22 cellular contexts compared by ENCODE assay signal in the genomic region with DNA sequence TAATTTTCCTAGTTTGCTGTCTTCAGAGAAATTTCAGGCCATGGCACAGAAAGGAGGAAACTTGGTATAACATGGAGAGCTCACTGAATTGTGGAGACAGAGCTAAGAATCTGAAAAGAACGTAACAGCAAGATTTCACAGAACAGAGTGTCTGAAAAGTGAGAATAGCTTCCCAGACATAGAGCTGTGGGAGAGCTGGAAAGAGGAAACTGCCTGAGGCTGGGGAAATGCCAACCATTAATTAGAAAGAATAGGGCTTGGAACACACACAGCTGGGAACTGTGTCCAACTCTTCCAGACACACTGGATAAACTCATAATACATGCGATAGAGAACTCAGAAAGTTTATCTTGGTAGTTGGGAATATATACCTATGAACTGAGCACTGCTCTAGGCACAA. TPM values are rescaled to one million over a fixed set of nuclear protein-coding genes. Genes with fewer than 3 reads are reported as not detected.
DNase-seq lines count a peak whose midpoint lies in the region; ATAC-seq and TF ChIP-seq lines count a peak whose summit lies in the region.
"Had no signal": no experiment of that assay in that cellular context is flagged by ENCODE, and none has a peak within 500 bp of the region (broad histone marks: within the 10 kb centered on the region; RNA-seq: fewer than 3 reads in every experiment).

No MANE protein-coding gene starts in this region.

- CTCF ChIA-PET in activated CD4-positive, alpha-beta memory T cell treated with anti-CD3 and anti-CD28 coated beads, Interleukin-2, amount 10 ng/mL, durations not matched to agents 7 days and 5 days (lab: Charles Lee): no interaction called here

- POLR2A ChIA-PET in activated CD4-positive, alpha-beta memory T cell treated with anti-CD3 and anti-CD28 coated beads, Interleukin-2, amount 10 ng/mL, durations not matched to agents 7 days and 5 days (lab: Charles Lee): no interaction called here

- H3K4me3 Mint-ChIP-seq in activated CD4-positive, alpha-beta memory T cell treated with anti-CD3 and anti-CD28 coated beads, Interleukin-2, amount 10 ng/mL, durations not matched to agents 7 days and 5 days: no peak overlapping the region
- H3K4me3 Mint-ChIP-seq: activated CD8-positive, alpha-beta T cell treated with anti-CD3 and anti-CD28 coated beads, Interleukin-2, amount 10 ng/mL, durations not matched to agents 7 days and 5 days; activated naive CD4-positive, alpha-beta T cell treated with anti-CD3 and anti-CD28 coated beads, Interleukin-2, amount 50 U/mL, for 24 hours; dendritic cell treated with granulocyte-macrophage colony-stimulating factor and Interleukin-4, amounts not matched to agents 40 ng/mL and 50 ng/mL, for 4 days had no signal

- peaks cover 17% of the 10 kb centered on the region for H3K4me1 ChIP-seq in foreskin keratinocyte
- H3K4me1 ChIP-seq: BE2C, esophagus muscularis mucosa, sigmoid colon had no signal

- no peak overlapping the region for H3K27ac ChIP-seq in foreskin keratinocyte
- H3K27ac ChIP-seq: esophagus muscularis mucosa, RWPE1, sigmoid colon had no signal

- H3K4me1 Mint-ChIP-seq in activated CD4-positive, alpha-beta memory T cell treated with anti-CD3 and anti-CD28 coated beads, Interleukin-2, amount 10 ng/mL, durations not matched to agents 7 days and 5 days: no peaks in the 10 kb centered on the region
- H3K4me1 Mint-ChIP-seq: activated naive CD4-positive, alpha-beta T cell treated with anti-CD3 and anti-CD28 coated beads, Interleukin-2, amount 50 U/mL, for 24 hours had no signal

- H3K36me3 Mint-ChIP-seq in activated CD4-positive, alpha-beta memory T cell treated with anti-CD3 and anti-CD28 coated beads, Interleukin-2, amount 10 ng/mL, durations not matched to agents 7 days and 5 days (ENCODE audit: low read depth): no peaks in the 10 kb centered on the region
- H3K36me3 Mint-ChIP-seq: activated naive CD4-positive, alpha-beta T cell treated with anti-CD3 and anti-CD28 coated beads, Interleukin-2, amount 50 U/mL, for 24 hours; brain had no signal

- no peaks in the 10 kb centered on the region for H3K9me3 Mint-ChIP-seq in activated CD4-positive, alpha-beta memory T cell treated with anti-CD3 and anti-CD28 coated beads, Interleukin-2, amount 10 ng/mL, durations not matched to agents 7 days and 5 days
- H3K9me3 Mint-ChIP-seq: activated naive CD4-positive, alpha-beta T cell treated with anti-CD3 and anti-CD28 coated beads, Interleukin-2, amount 50 U/mL, for 24 hours; dendritic cell treated with granulocyte-macrophage colony-stimulating factor and Interleukin-4, amounts not matched to agents 40 ng/mL and 50 ng/mL, for 4 days had no signal

- peaks cover 2% of the 10 kb centered on the region for H3K27me3 Mint-ChIP-seq in activated CD4-positive, alpha-beta memory T cell treated with anti-CD3 and anti-CD28 coated beads, Interleukin-2, amount 10 ng/mL, durations not matched to agents 7 days and 5 days
- H3K27me3 Mint-ChIP-seq: activated naive CD4-positive, alpha-beta T cell treated with anti-CD3 and anti-CD28 coated beads, Interleukin-2, amount 50 U/mL, for 24 hours; dendritic cell treated with granulocyte-macrophage colony-stimulating factor and Interleukin-4, amounts not matched to agents 40 ng/mL and 50 ng/mL, for 4 days had no signal

- no peak overlapping the region for H3K27ac Mint-ChIP-seq in activated CD4-positive, alpha-beta memory T cell treated with anti-CD3 and anti-CD28 coated beads, Interleukin-2, amount 10 ng/mL, durations not matched to agents 7 days and 5 days
- H3K27ac Mint-ChIP-seq: activated CD8-positive, alpha-beta T cell treated with anti-CD3 and anti-CD28 coated beads, Interleukin-2, amount 10 ng/mL, durations not matched to agents 7 days and 5 days; activated naive CD4-positive, alpha-beta T cell treated with anti-CD3 and anti-CD28 coated beads, Interleukin-2, amount 50 U/mL, for 24 hours; dendritic cell treated with granulocyte-macrophage colony-stimulating factor and Interleukin-4, amounts not matched to agents 40 ng/mL and 50 ng/mL, for 4 days had no signal

- no peak for TF ChIP-seq CTCF in astrocyte of the spinal cord (IDR thresholded peaks at IDR 0.05; ENCODE audit: low read depth, low read length)
- TF ChIP-seq CTCF in foreskin keratinocyte (conservative IDR thresholded peaks at IDR 0.05): no peak

- H3K4me3 ChIP-seq in astrocyte of the spinal cord (ENCODE audit: low read depth, low read length): no peak overlapping the region
- H3K4me3 ChIP-seq: esophagus muscularis mucosa, mucosa of descending colon, sigmoid colon had no signal

- H3K27me3 ChIP-seq in foreskin keratinocyte: no peaks in the 10 kb centered on the region
- H3K27me3 ChIP-seq: BE2C, esophagus muscularis mucosa, sigmoid colon had no signal

- in situ Hi-C loops in astrocyte of the spinal cord (cut with HindIII; ENCODE audit: low sequenced_read_pairs): no loop called here

- peak; percentile 11 for DNase-seq in ELF-1 (ENCODE audit: low read depth, low spot score)
- peak; percentile 23 for DNase-seq in astrocyte of the spinal cord (ENCODE audit: low read depth, low spot score)
- DNase-seq in foreskin keratinocyte: peak in 1 of 2 donors; percentile 23
- DNase-seq in putamen (ENCODE audit: low spot score): peak; percentile 4
- no peak for DNase-seq in iPS-NIHi11 (ENCODE audit: low spot score)
- no peak for DNase-seq in activated CD4-positive, alpha-beta memory T cell treated with anti-CD3 and anti-CD28 coated beads, Interleukin-2, amount 10 ng/mL, durations not matched to agents 7 days and 5 days
- DNase-seq: activated CD8-positive, alpha-beta T cell treated with anti-CD3 and anti-CD28 coated beads, Interleukin-2, amount 10 ng/mL, durations not matched to agents 7 days and 5 days; activated T-cell treated with anti-CD3 and anti-CD28 coated beads, Interleukin-2, amount 50 U/mL, for 48 hours; BE2C; mucosa of descending colon; NCI-H187; NK-92 treated with Interleukin-12 subunit alpha and Interleukin-12 subunit beta, amount 100 ng/mL, for 24 hours; sigmoid colon; stimulated activated CD4-positive, alpha-beta T cell treated with anti-CD3 and anti-CD28 coated beads, Interleukin-2, amount 100 ng/mL, for 48 hours had no signal

- ATAC-seq in foreskin keratinocyte: peak; percentile 34
- no peak for ATAC-seq in GM19324 (IDR thresholded peaks at IDR 0.05; ENCODE audit: low FRiP score, unreplicated experiment)
- ATAC-seq in HG03565 (IDR thresholded peaks at IDR 0.05; ENCODE audit: unreplicated experiment): no peak
- ATAC-seq: activated CD8-positive, alpha-beta T cell treated with anti-CD3 and anti-CD28 coated beads, Interleukin-2, amount 10 ng/mL, durations not matched to agents 7 days and 5 days; HCT116; mucosa of descending colon had no signal

RNA-seq across cellular contexts. Expression of a gene that starts 51.6 kb away (rescaled TPM):
- total RNA-seq in foreskin keratinocyte: 0.39 and 3.6 TPM in 2 replicates
- polyA plus RNA-seq in foreskin keratinocyte: 0.12 and 2.6 TPM in 2 replicates
- not detected for total RNA-seq in activated CD4-positive, alpha-beta memory T cell treated with anti-CD3 and anti-CD28 coated beads, Interleukin-2, amount 10 ng/mL, durations not matched to agents 7 days and 5 days
- total RNA-seq: activated CD8-positive, alpha-beta T cell treated with anti-CD3 and anti-CD28 coated beads, Interleukin-2, amount 10 ng/mL, durations not matched to agents 7 days and 5 days had no signal

Comparison
In these comparisons a context has a peak if more than half of its experiments do, and no peak if none do; other contexts are left out.
1. DNase-seq: peak in ELF-1 (single experiment), astrocyte of the spinal cord (single experiment) and putamen (single experiment); none in iPS-NIHi11 (single experiment) and activated CD4-positive, alpha-beta memory T cell treated with anti-CD3 and anti-CD28 coated beads, Interleukin-2, amount 10 ng/mL, durations not matched to agents 7 days and 5 days (single experiment).